In genomic region chr18:79203017-79203605, GRCh38 we compare ENCODE assay signal across 13 cellular contexts.
DNase-seq lines count a peak whose midpoint lies in the region; ATAC-seq and TF ChIP-seq lines count a peak whose summit lies in the region.
"Had no signal": no experiment of that assay in that cellular context is flagged by ENCODE, and none has a peak within 500 bp of the region (broad histone marks: within the 10 kb centered on the region; RNA-seq: fewer than 3 reads in every experiment).

No MANE protein-coding gene starts in this region.

- peaks cover 23 to 52% (median 36%) of the 10 kb centered on the region in 3 donors for H3K4me1 Mint-ChIP-seq in CD8-positive, alpha-beta memory T cell
- H3K4me1 Mint-ChIP-seq in activated T-helper 17 cell treated with anti-CD3 and anti-CD28 coated beads, Interleukin-2, amount 50 U/mL, for 72 hours = peaks cover 13% of the 10 kb centered on the region

- in situ Hi-C loops in IMR-90 (cut with MboI; ENCODE audit: low sequenced_read_pairs) = no loop called here

- no peak for ATAC-seq in IMR-90 (ENCODE audit: low read depth)
- ATAC-seq in activated T-helper 17 cell treated with anti-CD3 and anti-CD28 coated beads, Interleukin-2, amount 50 U/mL, for 72 hours (replicated peaks) = peak; percentile 99
- ATAC-seq in GM21360 (IDR thresholded peaks at IDR 0.05; ENCODE audit: unreplicated experiment) = no peak
- ATAC-seq: upper lobe of right lung had no signal

- no peaks in the 10 kb centered on the region for H3K9me3 ChIP-seq in CD8-positive, alpha-beta memory T cell (ENCODE audit: low read length)
- H3K9me3 ChIP-seq in IMR-90 (ENCODE audit: control insufficient read depth, insufficient read depth, low read length) = no peaks in the 10 kb centered on the region
- H3K9me3 ChIP-seq: Caco-2, spleen, upper lobe of right lung had no signal

- TF ChIP-seq RAD21 in IMR-90 (IDR thresholded peaks at IDR 0.05; ENCODE audit: low read length) = no peak

- no peak overlapping the region for H2BK5ac ChIP-seq in IMR-90 (ENCODE audit: low read depth, low read length, poor library complexity, severe bottlenecking)

- no peak overlapping the region for H3K23ac ChIP-seq in IMR-90 (ENCODE audit: low read depth, low read length)

- dilution Hi-C loops in IMR-90 (cut with HindIII; ENCODE audit: low sequenced_read_pairs, unreplicated experiment) = no loop called here

- no peak for TF ChIP-seq POLR2A in IMR-90 (IDR thresholded peaks at IDR 0.05; ENCODE audit: low read depth, low read length)

- no peak overlapping the region for H3K4ac ChIP-seq in IMR-90 (ENCODE audit: low read depth, low read length)

- no peak overlapping the region for H3K9ac ChIP-seq in IMR-90 (ENCODE audit: low read depth, low read length)

- peaks cover 5% of the 10 kb centered on the region; the same call in 1 of the 2 replicates for H3K9me1 ChIP-seq in IMR-90 (ENCODE audit: insufficient read depth, low read length)

- POLR2A ChIA-PET in CD8-positive, alpha-beta memory T cell (lab: Charles Lee) = no interaction called here
- POLR2A ChIA-PET in IMR-90 (lab: Charles Lee; ENCODE audit: unreplicated experiment) = no interaction called here

- intact Hi-C loops in IMR-90 (cut with micrococcal nuclease) = no loop called here

- DNase-seq in CD8-positive, alpha-beta memory T cell = no peak
- DNase-seq in IMR-90 (peak; percentile 50), kidney tubule cell (ENCODE audit: low spot score) (peak; percentile 92), superior temporal gyrus (ENCODE audit: extremely low spot score) (no peak), Ammon's horn (ENCODE audit: low spot score) (no peak), T-helper 1 cell (no peak)
- DNase-seq: Caco-2, NCI-H1105, Right ventricle myocardium superior, spleen, upper lobe of right lung had no signal

- no peaks in the 10 kb centered on the region for H3K4me1 ChIP-seq in CD8-positive, alpha-beta memory T cell (ENCODE audit: insufficient read depth, low read length)
- H3K4me1 ChIP-seq in IMR-90 (ENCODE audit: control insufficient read depth, insufficient read depth, low read length) = no peaks in the 10 kb centered on the region; the same call in 1 of the 2 replicates
- H3K4me1 ChIP-seq: Caco-2, spleen, upper lobe of right lung had no signal

- no peak overlapping the region for H2BK120ac ChIP-seq in IMR-90 (ENCODE audit: low read depth, low read length)

- no peak overlapping the region for H3K4me2 ChIP-seq in IMR-90 (ENCODE audit: low read depth, low read length)

- H2AFZ ChIP-seq in IMR-90 (replicated peaks; ENCODE audit: low read length, poor library complexity) = no peak overlapping the region

- H2BK20ac ChIP-seq in IMR-90 (ENCODE audit: low read depth, low read length) = no peak overlapping the region

- no peak overlapping the region for H3K14ac ChIP-seq in IMR-90 (replicated peaks; ENCODE audit: low read depth, low read length)

- no peak overlapping the region for H2AK9ac ChIP-seq in IMR-90 (replicated peaks; ENCODE audit: low read depth, low read length, poor library complexity)

- H3K27ac Mint-ChIP-seq in CD8-positive, alpha-beta memory T cell = peak overlapping the region in 7 of 8 donors; percentile 24 to 95 (median 56)
- H3K27ac Mint-ChIP-seq in activated T-helper 17 cell treated with anti-CD3 and anti-CD28 coated beads, Interleukin-2, amount 50 U/mL, for 72 hours = peak overlapping the region; percentile 4

- no peaks in the 10 kb centered on the region for H3K79me1 ChIP-seq in IMR-90 (ENCODE audit: low read depth in 1 of 2, low read length in 2 of 2)

- BruUV-seq in IMR-90 (replicated peaks; lab: Mats Ljungman, UMichigan) = no TSS peak

- no peak overlapping the region for H4K8ac ChIP-seq in IMR-90 (ENCODE audit: low read depth in 2 of 2, low read length in 2 of 2)

- H4K20me1 ChIP-seq in IMR-90 (ENCODE audit: insufficient read depth, low read length) = no peaks in the 10 kb centered on the region

- no peak overlapping the region for H3K18ac ChIP-seq in IMR-90 (ENCODE audit: low read depth, low read length)

- H3K27me3 ChIP-seq in CD8-positive, alpha-beta memory T cell (ENCODE audit: insufficient read depth, low read length, poor library complexity, severe bottlenecking) = no peaks in the 10 kb centered on the region
- H3K27me3 ChIP-seq in IMR-90 (ENCODE audit: control insufficient read depth, insufficient read depth, low read length) = no peaks in the 10 kb centered on the region
- H3K27me3 ChIP-seq: spleen, upper lobe of right lung had no signal

- H3K4me3 ChIP-seq in CD8-positive, alpha-beta memory T cell (ENCODE audit: low read length) = no peak overlapping the region
- H3K4me3 ChIP-seq in IMR-90 (ENCODE audit: insufficient read depth, low read depth, low read length) = no peak overlapping the region
- H3K4me3 ChIP-seq: spleen, upper lobe of right lung had no signal

- H3K9me3 Mint-ChIP-seq in CD8-positive, alpha-beta memory T cell = no peaks in the 10 kb centered on the region
- H3K9me3 Mint-ChIP-seq in activated T-helper 17 cell treated with anti-CD3 and anti-CD28 coated beads, Interleukin-2, amount 50 U/mL, for 72 hours = no peaks in the 10 kb centered on the region

- no peak overlapping the region for H4K91ac ChIP-seq in IMR-90 (ENCODE audit: insufficient read depth, low read depth, low read length)

- no peak overlapping the region for H3K56ac ChIP-seq in IMR-90 (ENCODE audit: extremely low read depth, insufficient read depth, low read length)

- no peak for TF ChIP-seq CTCF in IMR-90 (conservative IDR thresholded peaks at IDR 0.05; ENCODE audit: low read depth, low read length)

- no peaks in the 10 kb centered on the region for H3K36me3 ChIP-seq in CD8-positive, alpha-beta memory T cell (ENCODE audit: insufficient read depth, low read length)
- H3K36me3 ChIP-seq in IMR-90 (ENCODE audit: control insufficient read depth, insufficient read depth, low read length) = peaks cover 10% of the 10 kb centered on the region

- no peak overlapping the region for H3K27ac ChIP-seq in CD8-positive, alpha-beta memory T cell (ENCODE audit: low read depth, low read length)
- no peak overlapping the region for H3K27ac ChIP-seq in IMR-90 (ENCODE audit: insufficient read depth, low read length)
- H3K27ac ChIP-seq: spleen, upper lobe of right lung had no signal

- H2AK5ac ChIP-seq in IMR-90 (ENCODE audit: low read depth, low read length) = no peak overlapping the region

- no peak overlapping the region for H2BK15ac ChIP-seq in IMR-90 (ENCODE audit: low read depth, low read length)

- H4K5ac ChIP-seq in IMR-90 (ENCODE audit: low read depth, low read length) = no peak overlapping the region

- WGBS in IMR-90 (ENCODE audit: extremely low coverage in 2 of 2, insufficient read length in 1 of 2), 2 experiments = 100% methylated on average over 3 of the region's 8 CpGs; no CpG with 5 or more reads in 1 of the 2 experiments

- H3K36me3 Mint-ChIP-seq in CD8-positive, alpha-beta memory T cell = peaks cover 15 to 27% (median 15%) of the 10 kb centered on the region in 3 donors
- H3K36me3 Mint-ChIP-seq in activated T-helper 17 cell treated with anti-CD3 and anti-CD28 coated beads, Interleukin-2, amount 50 U/mL, for 72 hours (ENCODE audit: low read depth) = peaks cover 35% of the 10 kb centered on the region

- CTCF ChIA-PET in CD8-positive, alpha-beta memory T cell (lab: Charles Lee) = no interaction called here
- CTCF ChIA-PET in IMR-90 (lab: Yijun Ruan, JAX) = no interaction called here

- H3K4me3 Mint-ChIP-seq in CD8-positive, alpha-beta memory T cell = no peak overlapping the region
- H3K4me3 Mint-ChIP-seq in activated T-helper 17 cell treated with anti-CD3 and anti-CD28 coated beads, Interleukin-2, amount 50 U/mL, for 72 hours = no peak overlapping the region

- H3K27me3 Mint-ChIP-seq in CD8-positive, alpha-beta memory T cell = no peaks in the 10 kb centered on the region
- no peaks in the 10 kb centered on the region for H3K27me3 Mint-ChIP-seq in activated T-helper 17 cell treated with anti-CD3 and anti-CD28 coated beads, Interleukin-2, amount 50 U/mL, for 72 hours

TF ChIP-seq in IMR-90, 13 proteins besides CTCF, POLR2A, EP300 and RAD21:
- no peak for TF ChIP-seq CEBPB (IDR thresholded peaks at IDR 0.05; ENCODE audit: low read depth, low read length)
- no peak for TF ChIP-seq SMC3 (IDR thresholded peaks at IDR 0.05; ENCODE audit: low read depth, low read length)
- TF ChIP-seq, protein P1, sequence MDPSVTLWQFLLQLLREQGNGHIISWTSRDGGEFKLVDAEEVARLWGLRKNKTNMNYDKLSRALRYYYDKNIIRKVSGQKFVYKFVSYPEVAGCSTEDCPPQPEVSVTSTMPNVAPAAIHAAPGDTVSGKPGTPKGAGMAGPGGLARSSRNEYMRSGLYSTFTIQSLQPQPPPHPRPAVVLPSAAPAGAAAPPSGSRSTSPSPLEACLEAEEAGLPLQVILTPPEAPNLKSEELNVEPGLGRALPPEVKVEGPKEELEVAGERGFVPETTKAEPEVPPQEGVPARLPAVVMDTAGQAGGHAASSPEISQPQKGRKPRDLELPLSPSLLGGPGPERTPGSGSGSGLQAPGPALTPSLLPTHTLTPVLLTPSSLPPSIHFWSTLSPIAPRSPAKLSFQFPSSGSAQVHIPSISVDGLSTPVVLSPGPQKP (IDR thresholded peaks at IDR 0.05; ENCODE audit: borderline replicate concordance, low read depth, low read length) = no peak
- no peak for TF ChIP-seq MAZ (IDR thresholded peaks at IDR 0.05; ENCODE audit: borderline replicate concordance, low read depth, low read length)
- no peak for TF ChIP-seq MAFK (IDR thresholded peaks at IDR 0.05; ENCODE audit: low read depth, low read length)
- TF ChIP-seq BHLHE40 (IDR thresholded peaks at IDR 0.05; ENCODE audit: low read depth, low read length) = no peak
- no peak for TF ChIP-seq FOS (IDR thresholded peaks at IDR 0.05; ENCODE audit: low read depth, low read length)
- no peak for TF ChIP-seq NFE2L2 (IDR thresholded peaks at IDR 0.05; ENCODE audit: low read depth, low read length)
- TF ChIP-seq CHD1 (IDR thresholded peaks at IDR 0.05; ENCODE audit: low read depth, low read length) = no peak
- TF ChIP-seq RFX5 (IDR thresholded peaks at IDR 0.05; ENCODE audit: low read depth, low read length) = no peak
- TF ChIP-seq RCOR1 (IDR thresholded peaks at IDR 0.05; ENCODE audit: insufficient replicate concordance, low read length) = no peak
- TF ChIP-seq, protein P2, sequence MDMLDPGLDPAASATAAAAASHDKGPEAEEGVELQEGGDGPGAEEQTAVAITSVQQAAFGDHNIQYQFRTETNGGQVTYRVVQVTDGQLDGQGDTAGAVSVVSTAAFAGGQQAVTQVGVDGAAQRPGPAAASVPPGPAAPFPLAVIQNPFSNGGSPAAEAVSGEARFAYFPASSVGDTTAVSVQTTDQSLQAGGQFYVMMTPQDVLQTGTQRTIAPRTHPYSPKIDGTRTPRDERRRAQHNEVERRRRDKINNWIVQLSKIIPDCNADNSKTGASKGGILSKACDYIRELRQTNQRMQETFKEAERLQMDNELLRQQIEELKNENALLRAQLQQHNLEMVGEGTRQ (IDR thresholded peaks at IDR 0.05; ENCODE audit: low read depth, low read length) = no peak
- no peak for TF ChIP-seq MXI1 (IDR thresholded peaks at IDR 0.05; ENCODE audit: borderline replicate concordance, low read depth, low read length)

Comparison
In these comparisons a context has a peak if more than half of its experiments do, and no peak if none do; other contexts are left out.
1. DNase-seq: peak in IMR-90 (single experiment) and kidney tubule cell (single experiment); none in CD8-positive, alpha-beta memory T cell (0 of 5), superior temporal gyrus (single experiment), Ammon's horn (single experiment) and T-helper 1 cell (0 of 5).